ENCODE assay signal across 11 cellular contexts in the genomic region with DNA sequence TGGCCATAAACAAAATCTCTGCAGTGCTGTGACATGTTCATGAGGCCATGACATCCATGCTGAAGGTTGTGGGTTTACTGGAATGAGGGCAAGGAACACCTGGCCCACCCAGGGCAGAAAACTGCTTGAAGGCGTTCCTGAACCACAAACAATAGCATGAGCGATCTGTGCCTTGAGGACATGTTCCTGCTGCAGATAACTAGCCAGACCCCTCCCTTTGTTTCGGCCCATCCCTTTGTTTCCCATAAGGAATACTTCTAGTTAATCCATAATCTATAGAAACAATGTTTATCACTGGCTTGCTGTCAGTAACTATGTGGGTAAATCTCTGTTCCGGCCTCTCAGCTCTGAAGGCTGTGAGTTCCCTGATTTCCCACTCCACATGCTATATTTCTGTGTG.
"Had no signal": no experiment of that assay in that cellular context is flagged by ENCODE, and none has a peak within 500 bp of the region (broad histone marks: within the 10 kb centered on the region; RNA-seq: fewer than 3 reads in every experiment).

No MANE protein-coding gene starts in this region.

- H3K4me1 ChIP-seq: HAP-1 had no signal

- H3K9ac ChIP-seq: GM23248 had no signal

- H3K27ac ChIP-seq: GM23248 had no signal

- H3K4me3 ChIP-seq: GM23248, GM23338, HAP-1 had no signal

- H3K4me2 ChIP-seq: GM23338 had no signal

- H3K9me3 ChIP-seq: HAP-1 had no signal

- ATAC-seq: GM23338, HCT116 had no signal

- DNase-seq: GM23248, GOT3, H7, H9, HCEC 1CT, HFFc6 had no signal

- H2AFZ ChIP-seq: GM23248, GM23338 had no signal

- FAIRE-seq: H1, H54 had no signal

- H3K36me3 ChIP-seq: HAP-1 had no signal
